2 cellular contexts compared by ENCODE assay signal in genomic region chrX:96729868-96730643, GRCh38.
TF ChIP-seq lines count a peak whose summit lies in the region.

No MANE protein-coding gene starts in this region.

TF ChIP-seq in liver, 16 proteins besides CTCF, POLR2A, EP300 and RAD21 (continued from another document):
- TF ChIP-seq ATF3 (IDR thresholded peaks at IDR 0.05) = no peak
- TF ChIP-seq FOXA2 (IDR thresholded peaks at IDR 0.05) = no peak
- peak in 1 of 2 donors; percentile 21 for TF ChIP-seq RXRA (IDR thresholded peaks at IDR 0.05)
- TF ChIP-seq JUND (IDR thresholded peaks at IDR 0.05) = peak in 1 of 2 donors; percentile 25

TF ChIP-seq in HepG2, 621 proteins besides CTCF, POLR2A, EP300 and RAD21 (continued from another document):
- TF ChIP-seq THRA (CRISPR knock-in tag; IDR thresholded peaks at IDR 0.05; ENCODE audit: borderline replicate concordance) (no peak), ZNF629 (CRISPR knock-in tag; conservative IDR thresholded peaks at IDR 0.05) (no peak)
